Comparison of ENCODE assay signal across 8 cellular contexts in the genomic region with DNA sequence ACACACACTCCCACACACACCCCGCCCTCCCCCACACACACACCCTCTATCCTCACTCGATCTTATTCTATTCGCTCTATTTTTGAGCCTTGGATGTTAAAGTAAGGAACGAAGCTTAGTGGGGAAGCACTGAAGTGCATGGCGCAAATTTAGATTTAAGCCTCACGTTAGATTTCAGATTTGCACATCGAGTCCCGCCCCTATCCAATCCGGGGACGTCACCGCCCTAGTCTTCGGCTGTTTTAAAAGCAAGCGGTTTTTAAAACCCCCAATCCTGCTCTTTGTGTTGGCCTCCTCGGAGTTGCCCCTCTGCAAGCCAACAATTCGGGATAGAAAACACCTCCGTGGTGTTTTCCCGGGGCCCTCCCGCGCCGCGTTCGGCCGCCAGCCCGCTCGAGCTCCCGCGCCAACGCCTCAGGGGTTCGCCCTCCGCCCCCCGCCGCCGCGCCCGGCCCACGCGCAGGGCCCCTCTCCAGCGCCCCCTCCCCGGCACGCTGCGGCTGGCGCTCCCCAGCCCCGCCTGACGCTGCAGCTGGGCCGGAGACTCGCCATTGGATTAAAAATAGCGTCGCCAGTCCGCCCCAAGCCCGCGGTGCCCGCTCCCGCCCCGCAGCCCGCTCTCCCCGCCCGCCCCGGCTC. TPM values are rescaled to one million over a fixed set of nuclear protein-coding genes. Genes with fewer than 3 reads are reported as not detected.
DNase-seq lines count a peak whose midpoint lies in the region; ATAC-seq lines count a peak whose summit lies in the region.

Gene USP13, plus strand, starts transcription at position 574 of the 639 bp plus-strand sequence. CDS start 186 bp downstream, outside the sequence.

- CTCF ChIA-PET in activated CD4-positive, alpha-beta memory T cell treated with anti-CD3 and anti-CD28 coated beads, Interleukin-2, amount 10 ng/mL, durations not matched to agents 7 days and 5 days (lab: Charles Lee) = interaction anchor here (0.5 to 1.2 kb wide), 3 partner anchors 48 to 952 kb away, joined by 3 read pairs; partner anchors contain the start of genes MRPL47 and NDUFB5

- H3K36me3 Mint-ChIP-seq in activated CD4-positive, alpha-beta memory T cell treated with anti-CD3 and anti-CD28 coated beads, Interleukin-2, amount 10 ng/mL, durations not matched to agents 7 days and 5 days (ENCODE audit: low read depth) = peaks cover 11% of the 10 kb centered on the region
- peaks cover 13% of the 10 kb centered on the region for H3K36me3 Mint-ChIP-seq in effector memory CD8-positive, alpha-beta T cell (ENCODE audit: insufficient read depth)
- H3K36me3 Mint-ChIP-seq in memory B cell = peaks cover 8% of the 10 kb centered on the region

- DNase-seq in CD1c-positive myeloid dendritic cell (ENCODE audit: extremely low spot score) = peak; percentile 55
- DNase-seq in GM19240 (ENCODE audit: insufficient read length, low spot score) = peak; percentile 32
- DNase-seq in NCI-H748 (lab: John Stamatoyannopoulos, UW; ENCODE audit: unreplicated experiment) = peak; percentile 81
- peak; percentile 60 for DNase-seq in activated CD4-positive, alpha-beta memory T cell treated with anti-CD3 and anti-CD28 coated beads, Interleukin-2, amount 10 ng/mL, durations not matched to agents 7 days and 5 days
- peak; percentile 43 to 58 (median 45) for DNase-seq in effector memory CD8-positive, alpha-beta T cell
- peak in 1 of 2 donors; percentile 57 for DNase-seq in memory B cell (ENCODE audit: low spot score in 2 of 2)
- DNase-seq in stimulated activated CD8-positive, alpha-beta memory T cell treated with anti-CD3 and anti-CD28 coated beads, Interleukin-15, amount 100 ng/mL, for 1 hour (ENCODE audit: low read depth) = peak; percentile 2

- H3K27me3 Mint-ChIP-seq in activated CD4-positive, alpha-beta memory T cell treated with anti-CD3 and anti-CD28 coated beads, Interleukin-2, amount 10 ng/mL, durations not matched to agents 7 days and 5 days = peaks cover 16% of the 10 kb centered on the region
- no peaks in the 10 kb centered on the region for H3K27me3 Mint-ChIP-seq in effector memory CD8-positive, alpha-beta T cell
- H3K27me3 Mint-ChIP-seq in memory B cell = no peaks in the 10 kb centered on the region

- no peaks in the 10 kb centered on the region for H3K9me3 Mint-ChIP-seq in activated CD4-positive, alpha-beta memory T cell treated with anti-CD3 and anti-CD28 coated beads, Interleukin-2, amount 10 ng/mL, durations not matched to agents 7 days and 5 days
- no peaks in the 10 kb centered on the region for H3K9me3 Mint-ChIP-seq in effector memory CD8-positive, alpha-beta T cell
- no peaks in the 10 kb centered on the region for H3K9me3 Mint-ChIP-seq in memory B cell

- peaks cover 35% of the 10 kb centered on the region for H3K4me1 Mint-ChIP-seq in activated CD4-positive, alpha-beta memory T cell treated with anti-CD3 and anti-CD28 coated beads, Interleukin-2, amount 10 ng/mL, durations not matched to agents 7 days and 5 days
- H3K4me1 Mint-ChIP-seq in effector memory CD8-positive, alpha-beta T cell (ENCODE audit: low read depth in 2 of 2) = peaks cover 21 to 33% of the 10 kb centered on the region in 2 donors
- H3K4me1 Mint-ChIP-seq in memory B cell = peaks cover 26% of the 10 kb centered on the region

- ATAC-seq in HG03439 (IDR thresholded peaks at IDR 0.05; ENCODE audit: unreplicated experiment) (peak; percentile 70), memory B cell (ENCODE audit: low read depth) (peak; percentile 67)
- peak; percentile 64 for ATAC-seq in effector memory CD8-positive, alpha-beta T cell (replicated peaks)

- peak within 1 kb of the TSS; percentile 85 for H3K27ac Mint-ChIP-seq in activated CD4-positive, alpha-beta memory T cell treated with anti-CD3 and anti-CD28 coated beads, Interleukin-2, amount 10 ng/mL, durations not matched to agents 7 days and 5 days
- peak within 1 kb of the TSS; percentile 91 to 93 for H3K27ac Mint-ChIP-seq in effector memory CD8-positive, alpha-beta T cell
- H3K27ac Mint-ChIP-seq in memory B cell = peak within 1 kb of the TSS; percentile 81

- peak within 1 kb of the TSS; percentile 96 for H3K4me3 Mint-ChIP-seq in activated CD4-positive, alpha-beta memory T cell treated with anti-CD3 and anti-CD28 coated beads, Interleukin-2, amount 10 ng/mL, durations not matched to agents 7 days and 5 days
- peak within 1 kb of the TSS; percentile 94 to 95 for H3K4me3 Mint-ChIP-seq in effector memory CD8-positive, alpha-beta T cell
- H3K4me3 Mint-ChIP-seq in memory B cell = peak within 1 kb of the TSS; percentile 93

- POLR2A ChIA-PET in activated CD4-positive, alpha-beta memory T cell treated with anti-CD3 and anti-CD28 coated beads, Interleukin-2, amount 10 ng/mL, durations not matched to agents 7 days and 5 days (lab: Charles Lee) = interaction anchor here (1.0 to 3.0 kb wide), 12 partner anchors 9 to 949 kb away, joined by 3 to 20 read pairs (median 4); partner anchors contain the start of genes ACTL6A, MRPL47, NDUFB5 and TTC14

RNA-seq across cellular contexts. Expression of gene USP13, which starts in this region (rescaled TPM):
- 1 to 10 TPM; 9.4 to 9.6 TPM for total RNA-seq in activated CD4-positive, alpha-beta memory T cell treated with anti-CD3 and anti-CD28 coated beads, Interleukin-2, amount 10 ng/mL, durations not matched to agents 7 days and 5 days
